ENCODE assay signal across 1 cellular context in the genomic region with DNA sequence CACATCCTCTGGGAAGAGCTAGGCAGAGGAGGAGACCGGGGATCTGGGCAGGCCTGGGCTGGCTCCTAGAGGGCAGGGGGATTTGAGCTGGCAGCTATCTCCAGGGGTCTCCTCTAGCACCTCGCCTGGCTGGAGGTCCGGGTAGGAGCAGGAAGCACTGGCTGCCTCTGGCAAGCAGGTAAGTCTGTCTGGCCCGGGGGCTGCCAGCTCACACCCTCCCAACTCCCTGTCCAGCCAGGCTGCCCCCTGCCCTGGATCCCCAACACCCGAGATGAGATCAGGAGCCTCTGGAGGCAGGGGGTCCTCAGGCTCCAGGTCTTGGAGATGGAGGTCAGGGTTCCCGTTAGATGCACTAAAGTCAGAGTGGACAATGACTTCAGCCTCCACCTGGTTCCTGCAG.
TF ChIP-seq lines count a peak whose summit lies in the region.

No MANE protein-coding gene starts in this region.

TF ChIP-seq in H1, 55 proteins besides CTCF, POLR2A, EP300 and RAD21:
- TF ChIP-seq JUN (IDR thresholded peaks at IDR 0.05; ENCODE audit: low read depth, low read length), result no peak
